Comparison of ENCODE assay signal across 22 cellular contexts in the genomic region with DNA sequence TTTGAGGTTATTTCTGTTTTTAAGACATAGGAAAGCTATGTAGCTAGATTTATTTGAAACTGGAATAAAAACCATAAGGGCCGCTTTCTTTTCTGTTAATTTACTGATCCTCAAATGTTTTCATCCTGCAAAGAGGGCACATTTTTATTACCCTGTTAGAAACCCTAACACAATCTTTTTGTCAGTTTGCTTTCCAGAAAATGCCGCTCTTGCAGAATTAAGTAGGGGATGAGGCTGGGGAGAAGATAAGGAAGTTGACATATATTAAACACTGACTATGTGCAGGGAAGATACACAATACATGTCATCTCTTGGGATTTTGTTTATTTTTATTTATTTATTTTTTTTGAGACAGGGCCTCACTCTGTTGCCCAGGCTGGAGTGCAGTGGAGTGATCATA. TPM values are rescaled to one million over a fixed set of nuclear protein-coding genes. Genes with fewer than 3 reads are reported as not detected.
DNase-seq lines count a peak whose midpoint lies in the region; ATAC-seq, FAIRE-seq and TF ChIP-seq lines count a peak whose summit lies in the region.
"Had no signal": no experiment of that assay in that cellular context is flagged by ENCODE, and none has a peak within 500 bp of the region (broad histone marks: within the 10 kb centered on the region; RNA-seq: fewer than 3 reads in every experiment).

No MANE protein-coding gene starts in this region.

- TF ChIP-seq CTCF in A549 (IDR thresholded peaks at IDR 0.05), result no peak
- no peak for TF ChIP-seq CTCF in nephron progenitor cell (IDR thresholded peaks at IDR 0.05)
- no peak for TF ChIP-seq CTCF in PC-3 (conservative IDR thresholded peaks at IDR 0.05; ENCODE audit: low read depth, low read length)

- FAIRE-seq in A549 (lab: Jason Lieb, UNC), result no peak
- FAIRE-seq: A204.1, D721Med, G401.6, GM12891, GM19239 had no signal

- no peaks in the 10 kb centered on the region for H3K9me2 ChIP-seq in PC-3 (replicated peaks; ENCODE audit: low read length)

- H3K27me3 ChIP-seq in BLaER1 (no peaks in the 10 kb centered on the region), PC-3 (ENCODE audit: low read length) (no peaks in the 10 kb centered on the region)
- H3K27me3 ChIP-seq: BLaER1 treated with 17β-estradiol and CSF1 and Interleukin-3, amounts not matched to agents 10 nM and 100 nM had no signal

- no peak overlapping the region for H3K4me2 ChIP-seq in A549
- H3K4me2 ChIP-seq in BLaER1, result peak overlapping the region; percentile 22; the same call in 1 of the 2 replicates
- H3K4me2 ChIP-seq in PC-3 (ENCODE audit: low read length), result no peak overlapping the region

- H3K4me3 ChIP-seq in A549, result no peak overlapping the region
- H3K4me3 ChIP-seq in BLaER1, result no peak overlapping the region
- H3K4me3 ChIP-seq in PC-3 (ENCODE audit: low read length), result no peak overlapping the region
- H3K4me3 ChIP-seq: BLaER1 treated with 17β-estradiol and CSF1 and Interleukin-3, amounts not matched to agents 10 nM and 100 nM had no signal

- BruUV-seq in PC-3 (replicated peaks; lab: Mats Ljungman, UMichigan), result no TSS peak

- H3K4me1 ChIP-seq in A549 (peaks cover 3% of the 10 kb centered on the region; the same call in 1 of the 3 replicates), BLaER1 (peaks cover 16% of the 10 kb centered on the region), PC-3 (ENCODE audit: insufficient read depth, low read length) (no peaks in the 10 kb centered on the region)
- H3K4me1 ChIP-seq: Caco-2 had no signal

- H3K27me3 Mint-ChIP-seq in nephron progenitor cell (ENCODE audit: low read depth, poor library complexity), result peaks cover 10% of the 10 kb centered on the region
- H3K27me3 Mint-ChIP-seq: B cell had no signal

- peaks cover 18% of the 10 kb centered on the region for H3K9me3 Mint-ChIP-seq in nephron progenitor cell
- H3K9me3 Mint-ChIP-seq: CD4-positive, alpha-beta T cell; CD8-positive, alpha-beta T cell had no signal

- peaks cover 10% of the 10 kb centered on the region for H3K4me1 Mint-ChIP-seq in nephron progenitor cell
- H3K4me1 Mint-ChIP-seq: B cell had no signal

- H3K79me2 ChIP-seq in PC-3 (ENCODE audit: low read length), result no peaks in the 10 kb centered on the region

- peak overlapping the region; percentile 73 for H3K27ac Mint-ChIP-seq in nephron progenitor cell
- H3K27ac Mint-ChIP-seq: B cell; CD4-positive, alpha-beta T cell; CD8-positive, alpha-beta T cell had no signal

- TF ChIP-seq RAD21 in A549 (conservative IDR thresholded peaks at IDR 0.05 in 1 of 2, IDR thresholded peaks at IDR 0.05 in 1 of 2), result no peak

- H3K9ac ChIP-seq in BLaER1, result no peak overlapping the region
- no peak overlapping the region for H3K9ac ChIP-seq in PC-3 (ENCODE audit: low read length)
- H3K9ac ChIP-seq: BLaER1 treated with 17β-estradiol and CSF1 and Interleukin-3, amounts not matched to agents 10 nM and 100 nM had no signal

- 96% methylated on average over 2 of the region's 2 CpGs for WGBS in A549 (ENCODE audit: missing lambda C conversion rate)

- intact Hi-C loops in PC-3 (cut with micrococcal nuclease), result no loop called here

- H3K9me3 ChIP-seq in A549 (no peaks in the 10 kb centered on the region), BLaER1 (peaks cover 24% of the 10 kb centered on the region), PC-3 (ENCODE audit: low read length) (no peaks in the 10 kb centered on the region)
- H3K9me3 ChIP-seq: Caco-2 had no signal

- no peak for DNase-seq in A549 (ENCODE audit: low read depth in 1 of 2, low spot score in 1 of 2)
- no peak for DNase-seq in nephron progenitor cell
- DNase-seq in NCI-H446 treated with DMSO at 0.1 percent for 48 hours (lab: John Stamatoyannopoulos, UW), result no peak
- no peak for DNase-seq in PC-3
- DNase-seq: 8988T; AML-193; Caco-2; Calu3; CD4-positive, alpha-beta T cell; CD8-positive, alpha-beta T cell; DMS79 treated with DMSO at 0.1 percent for 48 hours; GF-D8 had no signal

- no peak overlapping the region for H2AFZ ChIP-seq in PC-3 (ENCODE audit: low read length)

- H3K27ac ChIP-seq in A549 (no peak overlapping the region), BLaER1 (no peak overlapping the region), PC-3 (ENCODE audit: low read length) (no peak overlapping the region)
- H3K27ac ChIP-seq: BLaER1 treated with 17β-estradiol and CSF1 and Interleukin-3, amounts not matched to agents 10 nM and 100 nM; C4-2B had no signal

- POLR2A ChIA-PET in A549 (lab: Yijun Ruan, JAX), result no interaction called here
- POLR2A ChIA-PET in PC-3 (lab: Charles Lee; ENCODE audit: unreplicated experiment), result no interaction called here

- CTCF ChIA-PET in A549 (lab: Yijun Ruan, JAX), result interaction anchor here (0.7 to 2.2 kb wide), 4 partner anchors 9 to 108 kb away, joined by 3 to 7 read pairs (median 4); no protein-coding TSS in a partner anchor
- CTCF ChIA-PET in PC-3 (lab: Charles Lee), result no interaction called here

- H3K4me3 Mint-ChIP-seq in nephron progenitor cell, result no peak overlapping the region
- H3K4me3 Mint-ChIP-seq: B cell; CD4-positive, alpha-beta T cell; CD8-positive, alpha-beta T cell had no signal

- H4K20me1 ChIP-seq in BLaER1, result no peaks in the 10 kb centered on the region
- no peaks in the 10 kb centered on the region for H4K20me1 ChIP-seq in PC-3 (ENCODE audit: low read length)
- H4K20me1 ChIP-seq: BLaER1 treated with 17β-estradiol and CSF1 and Interleukin-3, amounts not matched to agents 10 nM and 100 nM had no signal

- H3F3A ChIP-seq in PC-3 (ENCODE audit: low read length, unreplicated experiment), result no peaks in the 10 kb centered on the region

- TF ChIP-seq EP300 in A549 (IDR thresholded peaks at IDR 0.05), result no peak

- TF ChIP-seq POLR2A in A549 (IDR thresholded peaks at IDR 0.05; ENCODE audit: low read length), result no peak

- H3K36me3 Mint-ChIP-seq in nephron progenitor cell (ENCODE audit: low read depth), result peaks cover 41% of the 10 kb centered on the region
- H3K36me3 Mint-ChIP-seq: CD8-positive, alpha-beta T cell had no signal

- ATAC-seq in A549 (no peak), HG03469 (IDR thresholded peaks at IDR 0.05; ENCODE audit: unreplicated experiment) (no peak), PC-3 (no peak)
- ATAC-seq: CD8-positive, alpha-beta T cell had no signal

- H3K36me3 ChIP-seq in BLaER1, result peaks cover 42% of the 10 kb centered on the region
- H3K36me3 ChIP-seq in PC-3 (ENCODE audit: low read depth, low read length), result no peaks in the 10 kb centered on the region

TF ChIP-seq in A549, 52 proteins besides CTCF, POLR2A, EP300 and RAD21:
- TF ChIP-seq, protein P1, sequence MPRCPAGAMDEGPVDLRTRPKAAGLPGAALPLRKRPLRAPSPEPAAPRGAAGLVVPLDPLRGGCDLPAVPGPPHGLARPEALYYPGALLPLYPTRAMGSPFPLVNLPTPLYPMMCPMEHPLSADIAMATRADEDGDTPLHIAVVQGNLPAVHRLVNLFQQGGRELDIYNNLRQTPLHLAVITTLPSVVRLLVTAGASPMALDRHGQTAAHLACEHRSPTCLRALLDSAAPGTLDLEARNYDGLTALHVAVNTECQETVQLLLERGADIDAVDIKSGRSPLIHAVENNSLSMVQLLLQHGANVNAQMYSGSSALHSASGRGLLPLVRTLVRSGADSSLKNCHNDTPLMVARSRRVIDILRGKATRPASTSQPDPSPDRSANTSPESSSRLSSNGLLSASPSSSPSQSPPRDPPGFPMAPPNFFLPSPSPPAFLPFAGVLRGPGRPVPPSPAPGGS (IDR thresholded peaks at IDR 0.05), result no peak
- peak; percentile 86 for TF ChIP-seq MAFK (IDR thresholded peaks at IDR 0.05; ENCODE audit: partially characterized antibody)

RNA-seq across cellular contexts. Expression of gene USP43, which starts 15.7 kb away (rescaled TPM):
- polyA plus RNA-seq in A549 (2011; rRNA removed), result 3.4 and 4.9 TPM in 2 replicates
- 3.2 and 3.9 TPM in 2 replicates for polyA plus RNA-seq in A549 (2012; cell fraction: cytosol; rRNA removed)
- polyA plus RNA-seq in A549 (2012; cell fraction: nucleus; rRNA removed), result 17.3 and 19.4 TPM in 2 replicates
- polyA plus RNA-seq in A549 (2017; fragmentation: RNase III; extraction: RNeasy Plus Mini Kit Qiagen cat#74134 plus additional on column Dnase treatment), result 3.8 to 4.9 TPM (median 4.0 TPM) in 3 replicates
- polyA minus RNA-seq in A549 (2011; rRNA and poly(A)+ RNA removed), result 6.9 and 7.9 TPM in 2 replicates
- 8.1 and 10.0 TPM in 2 replicates for total RNA-seq in PC-3 (2014; rRNA removed)
